ENCODE assay signal across 10 cellular contexts in the genomic region with DNA sequence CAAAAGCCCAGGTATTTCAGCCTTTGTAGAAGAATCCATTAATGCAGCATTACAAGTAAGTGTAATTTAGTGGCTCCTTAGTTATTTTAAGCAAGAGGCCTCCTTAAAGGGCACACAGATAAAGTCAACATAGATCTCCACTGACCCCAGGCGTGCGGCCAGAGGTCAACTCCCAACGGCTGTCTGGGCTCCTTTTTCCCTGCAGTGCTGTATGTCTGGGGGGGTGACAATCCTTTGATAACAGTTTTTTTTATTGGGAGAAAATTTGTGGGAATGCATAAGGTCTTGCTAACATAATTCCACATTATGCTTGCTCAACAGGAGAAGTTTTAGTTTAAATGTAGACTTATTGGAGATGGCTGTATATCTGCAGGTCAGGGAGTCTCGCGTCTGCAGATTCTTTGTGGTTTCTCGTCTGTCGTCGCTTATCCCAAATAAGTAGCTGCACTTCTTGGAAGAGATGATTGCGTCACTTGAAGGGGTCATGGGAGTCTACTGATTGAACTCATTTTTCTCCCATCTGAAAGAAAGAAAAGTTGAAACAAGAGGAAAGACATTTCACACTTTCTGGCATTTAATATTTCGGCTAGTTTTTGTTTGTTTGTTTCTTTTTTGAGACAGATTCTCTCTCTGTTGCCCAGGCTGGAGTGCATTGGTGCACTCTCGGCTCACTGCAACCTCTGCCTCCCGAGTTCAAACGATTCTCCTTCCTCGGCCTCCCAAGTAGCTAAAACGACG.
DNase-seq lines count a peak whose midpoint lies in the region; ATAC-seq and TF ChIP-seq lines count a peak whose summit lies in the region.
"Had no signal": no experiment of that assay in that cellular context is flagged by ENCODE, and none has a peak within 500 bp of the region (broad histone marks: within the 10 kb centered on the region; RNA-seq: fewer than 3 reads in every experiment).

No MANE protein-coding gene starts in this region.

- H3K9me3 ChIP-seq in subcutaneous abdominal adipose tissue (ENCODE audit: control insufficient read depth in 5 of 5, low read length in 5 of 5) (no peaks in the 10 kb centered on the region), BE2C (no peaks in the 10 kb centered on the region)
- H3K9me3 ChIP-seq: sigmoid colon had no signal

- in situ Hi-C loops in astrocyte of the spinal cord (cut with HindIII; ENCODE audit: low sequenced_read_pairs) = no loop called here

- DNase-seq in HuH-7.5 (ENCODE audit: low spot score) (peak; percentile 33), astrocyte of the spinal cord (ENCODE audit: low read depth, low spot score) (peak; percentile 64), iris pigment epithelial cell (ENCODE audit: low read depth) (peak; percentile 94), DMS53 (lab: John Stamatoyannopoulos, UW) (no peak), BE2C (no peak)
- DNase-seq: cerebellar nuclear complex, DMS153, sigmoid colon had no signal

- H3K36me3 ChIP-seq in subcutaneous abdominal adipose tissue (ENCODE audit: control insufficient read depth in 5 of 5, insufficient read depth in 5 of 5, low read length in 5 of 5) (no peaks in the 10 kb centered on the region), BE2C (peaks cover 3% of the 10 kb centered on the region; the same call in 1 of the 2 replicates)
- H3K36me3 ChIP-seq: sigmoid colon had no signal

- no peak overlapping the region for H3K9ac ChIP-seq in subcutaneous abdominal adipose tissue (ENCODE audit: low read length in 5 of 5)

- H3K4me1 ChIP-seq in subcutaneous abdominal adipose tissue (ENCODE audit: control insufficient read depth in 5 of 5, insufficient read depth in 5 of 5, low read length in 5 of 5) = peaks cover 7 to 26% (median 23%) of the 10 kb centered on the region in 5 donors
- H3K4me1 ChIP-seq in BE2C = no peaks in the 10 kb centered on the region
- H3K4me1 ChIP-seq: sigmoid colon had no signal

- H3K4me3 ChIP-seq in astrocyte of the spinal cord (ENCODE audit: low read depth, low read length) = no peak overlapping the region
- no peak overlapping the region for H3K4me3 ChIP-seq in subcutaneous abdominal adipose tissue (ENCODE audit: low read depth in 1 of 5, low read length in 5 of 5)
- H3K4me3 ChIP-seq in BE2C (ENCODE audit: low read depth, low read length) = no peak overlapping the region
- H3K4me3 ChIP-seq: sigmoid colon had no signal

- H3K27me3 ChIP-seq in subcutaneous abdominal adipose tissue (ENCODE audit: control insufficient read depth in 5 of 5, insufficient read depth in 4 of 5, low read length in 5 of 5) (no peaks in the 10 kb centered on the region), BE2C (no peaks in the 10 kb centered on the region)
- H3K27me3 ChIP-seq: sigmoid colon had no signal

- ATAC-seq in GM18873 (IDR thresholded peaks at IDR 0.05; ENCODE audit: low FRiP score, unreplicated experiment) = no peak

- H3K27ac ChIP-seq in subcutaneous abdominal adipose tissue (ENCODE audit: low read depth, low read length) = peak overlapping the region; percentile 39
- H3K27ac ChIP-seq: sigmoid colon had no signal

- TF ChIP-seq CTCF in astrocyte of the spinal cord (IDR thresholded peaks at IDR 0.05; ENCODE audit: low read depth, low read length) (no peak), BE2C (IDR thresholded peaks at IDR 0.05; ENCODE audit: low read depth, low read length) (no peak)

Comparison
In these comparisons a context has a peak if more than half of its experiments do, and no peak if none do; other contexts are left out.
1. DNase-seq: peak in HuH-7.5 (single experiment), astrocyte of the spinal cord (single experiment) and iris pigment epithelial cell (single experiment); none in DMS53 (single experiment) and BE2C (single experiment).